25 cellular contexts compared by ENCODE assay signal in genomic region chr2:195270466-195270865, GRCh38.
"Had no signal": no experiment of that assay in that cellular context is flagged by ENCODE, and none has a peak within 500 bp of the region (broad histone marks: within the 10 kb centered on the region; RNA-seq: fewer than 3 reads in every experiment).

No MANE protein-coding gene starts in this region.

- H3K27ac Mint-ChIP-seq: activated B cell treated with CpG ODN at 0.5 μM for 24 hours; activated CD4-positive, alpha-beta T cell treated with anti-CD3 and anti-CD28 coated beads, Interleukin-2, amount 10 ng/mL, durations not matched to agents 24 days and 14 days; activated CD8-positive, alpha-beta memory T cell treated with anti-CD3 and anti-CD28 coated beads, Interleukin-2, amount 10 ng/mL, durations not matched to agents 7 days and 5 days; activated naive CD4-positive, alpha-beta T cell treated with anti-CD3 and anti-CD28 coated beads, Interleukin-2, amount 50 U/mL, for 72 hours; activated naive CD8-positive, alpha-beta T cell treated with anti-CD3 and anti-CD28 coated beads, Interleukin-2, amount 50 U/mL, for 24 hours; activated T-cell treated with anti-CD3 and anti-CD28 coated beads, Interleukin-2, amount 50 U/mL, for 24 hours; activated T-helper 1 cell treated with anti-CD3 and anti-CD28 coated beads, Interleukin-12 subunit alpha, Interleukin-12 subunit beta, Interleukin-2, Interleukin-4 antibody, amounts not matched to agents 30 ng/mL and 10 ng/mL and 1 ng/mL, durations not matched to agents 14 hours and 24 hours and 36 hours; brain; T-helper 1 cell treated with Interleukin-12 subunit alpha and Interleukin-12 subunit beta and Interleukin-4 antibody, amounts not matched to agents 30 μg/mL and 1 μg/mL, for 36 hours had no signal

- H3K4me3 Mint-ChIP-seq: activated B cell treated with CpG ODN at 0.5 μM for 24 hours; activated CD4-positive, alpha-beta T cell treated with anti-CD3 and anti-CD28 coated beads, Interleukin-2, amount 10 ng/mL, durations not matched to agents 24 days and 14 days; activated CD8-positive, alpha-beta memory T cell treated with anti-CD3 and anti-CD28 coated beads, Interleukin-2, amount 10 ng/mL, durations not matched to agents 7 days and 5 days; activated naive CD8-positive, alpha-beta T cell treated with anti-CD3 and anti-CD28 coated beads, Interleukin-2, amount 50 U/mL, for 24 hours; activated T-cell treated with anti-CD3 and anti-CD28 coated beads, Interleukin-2, amount 50 U/mL, for 24 hours; activated T-helper 1 cell treated with anti-CD3 and anti-CD28 coated beads, Interleukin-12 subunit alpha, Interleukin-12 subunit beta, Interleukin-2, Interleukin-4 antibody, amounts not matched to agents 30 ng/mL and 10 ng/mL and 1 ng/mL, durations not matched to agents 14 hours and 24 hours and 36 hours; brain; T-helper 1 cell treated with Interleukin-12 subunit alpha and Interleukin-12 subunit beta and Interleukin-4 antibody, amounts not matched to agents 30 μg/mL and 1 μg/mL, for 36 hours had no signal

- H3K36me3 Mint-ChIP-seq: activated CD8-positive, alpha-beta memory T cell treated with anti-CD3 and anti-CD28 coated beads, Interleukin-2, amount 10 ng/mL, durations not matched to agents 7 days and 5 days; activated naive CD4-positive, alpha-beta T cell treated with anti-CD3 and anti-CD28 coated beads, Interleukin-2, amount 50 U/mL, for 72 hours; brain had no signal

- ATAC-seq: activated CD8-positive, alpha-beta memory T cell treated with anti-CD3 and anti-CD28 coated beads, Interleukin-2, amount 10 ng/mL, durations not matched to agents 7 days and 5 days; activated naive CD4-positive, alpha-beta T cell treated with anti-CD3 and anti-CD28 coated beads, Interleukin-2, amount 50 U/mL, for 72 hours; activated naive CD8-positive, alpha-beta T cell treated with anti-CD3 and anti-CD28 coated beads, Interleukin-2, amount 50 U/mL, for 24 hours; PC-3; SK-N-SH treated with all-trans-retinoic acid at 6 μM for 48 hours had no signal

- H3K9me3 ChIP-seq: SJSA1 had no signal

- H3K27me3 Mint-ChIP-seq: activated CD4-positive, alpha-beta T cell treated with anti-CD3 and anti-CD28 coated beads, Interleukin-2, amount 10 ng/mL, durations not matched to agents 24 days and 14 days; activated naive CD8-positive, alpha-beta T cell treated with anti-CD3 and anti-CD28 coated beads, Interleukin-2, amount 50 U/mL, for 24 hours; activated T-cell treated with anti-CD3 and anti-CD28 coated beads, Interleukin-2, amount 50 U/mL, for 24 hours had no signal

- H3K4me1 ChIP-seq: SJSA1 had no signal

- H3K27ac ChIP-seq: SJSA1 had no signal

- H3K4me3 ChIP-seq: SJSA1 had no signal

- H3K27me3 ChIP-seq: SJSA1 had no signal

- H3K4me1 Mint-ChIP-seq: activated B cell treated with CpG ODN at 0.5 μM for 24 hours; activated CD4-positive, alpha-beta T cell treated with anti-CD3 and anti-CD28 coated beads, Interleukin-2, amount 10 ng/mL, durations not matched to agents 24 days and 14 days; activated CD8-positive, alpha-beta memory T cell treated with anti-CD3 and anti-CD28 coated beads, Interleukin-2, amount 10 ng/mL, durations not matched to agents 7 days and 5 days; activated naive CD8-positive, alpha-beta T cell treated with anti-CD3 and anti-CD28 coated beads, Interleukin-2, amount 50 U/mL, for 24 hours; brain had no signal

- H3K9me3 Mint-ChIP-seq: activated naive CD4-positive, alpha-beta T cell treated with anti-CD3 and anti-CD28 coated beads, Interleukin-2, amount 50 U/mL, for 72 hours; activated naive CD8-positive, alpha-beta T cell treated with anti-CD3 and anti-CD28 coated beads, Interleukin-2, amount 50 U/mL, for 24 hours; activated T-cell treated with anti-CD3 and anti-CD28 coated beads, Interleukin-2, amount 50 U/mL, for 24 hours; T-helper 1 cell treated with Interleukin-12 subunit alpha and Interleukin-12 subunit beta and Interleukin-4 antibody, amounts not matched to agents 30 μg/mL and 1 μg/mL, for 36 hours had no signal

- DNase-seq: activated B cell treated with CpG ODN at 0.5 μM for 24 hours; activated CD4-positive, alpha-beta T cell treated with anti-CD3 and anti-CD28 coated beads for 1 hour; activated CD4-positive, alpha-beta T cell treated with anti-CD3 and anti-CD28 coated beads, Interleukin-2, amount 10 ng/mL, durations not matched to agents 24 days and 14 days; activated CD4-positive, alpha-beta T cell treated with anti-CD3 and anti-CD28 coated beads, Interleukin-2, amount 50 U/mL, for 48 hours; activated CD8-positive, alpha-beta memory T cell treated with anti-CD3 and anti-CD28 coated beads, Interleukin-2, amount 10 ng/mL, durations not matched to agents 7 days and 5 days; activated effector memory CD4-positive, alpha-beta T cell treated with Interleukin-2 at 50 U/mL for 16 hours; activated naive CD4-positive, alpha-beta T cell treated with Interleukin-2 at 50 U/mL for 16 hours; activated naive CD8-positive, alpha-beta T cell treated with anti-CD3 and anti-CD28 coated beads, Interleukin-2, amount 50 U/mL, for 24 hours; activated T-cell treated with anti-CD3 and anti-CD28 coated beads, Interleukin-2, amount 50 U/mL, for 24 hours; amygdala; KG1; NCI-H1048; NCI-H1930; NCI-H2171; NCI-H226; NCI-H526; NCI-H774; PC-3; SHP77 had no signal

- H3K36me3 ChIP-seq: SJSA1 had no signal
